In genomic region chr1:156480015-156480368, GRCh38 we compare ENCODE assay signal across 9 cellular contexts. TPM values are rescaled to one million over a fixed set of nuclear protein-coding genes. Genes with fewer than 3 reads are reported as not detected.
DNase-seq lines count a peak whose midpoint lies in the region; ATAC-seq, FAIRE-seq and TF ChIP-seq lines count a peak whose summit lies in the region.
"Had no signal": no experiment of that assay in that cellular context is flagged by ENCODE, and none has a peak within 500 bp of the region (broad histone marks: within the 10 kb centered on the region; RNA-seq: fewer than 3 reads in every experiment).

No MANE protein-coding gene starts in this region.

- 47 to 63% methylated on average over 3 to 4 of the region's 4 CpGs for WGBS in lower leg skin, 2 donors

- peaks cover 39% of the 10 kb centered on the region for H3K36me3 Mint-ChIP-seq in activated naive CD8-positive, alpha-beta T cell treated with anti-CD3 and anti-CD28 coated beads, Interleukin-2, amount 50 U/mL, for 24 hours (ENCODE audit: low read depth)

- H3K27ac Mint-ChIP-seq in activated naive CD8-positive, alpha-beta T cell treated with anti-CD3 and anti-CD28 coated beads, Interleukin-2, amount 50 U/mL, for 24 hours, result peak overlapping the region; percentile 64

- TF ChIP-seq CTCF in AG10803 (conservative IDR thresholded peaks at IDR 0.05; ENCODE audit: low read length), result peak; percentile 6; the same call in 1 of the 2 replicates
- no peak for TF ChIP-seq CTCF in GM10266 (IDR thresholded peaks at IDR 0.05; ENCODE audit: control insufficient read depth, insufficient read depth, low read depth, missing control alignments)
- no peak for TF ChIP-seq CTCF in lower leg skin (IDR thresholded peaks at IDR 0.05)

- intact Hi-C loops in lower leg skin (cut with DNase I; ENCODE audit: low total_unique reads), result no loop called here

- no peaks in the 10 kb centered on the region for H3K9me3 Mint-ChIP-seq in activated naive CD8-positive, alpha-beta T cell treated with anti-CD3 and anti-CD28 coated beads, Interleukin-2, amount 50 U/mL, for 24 hours

- H3K27ac ChIP-seq in layer of hippocampus (ENCODE audit: low read depth, low read length), result peak overlapping the region; percentile 24

- ATAC-seq in activated naive CD8-positive, alpha-beta T cell treated with anti-CD3 and anti-CD28 coated beads, Interleukin-2, amount 50 U/mL, for 24 hours, result no peak

- no peak for DNase-seq in AG10803 (ENCODE audit: low read depth)
- no peak for DNase-seq in GM18507 (ENCODE audit: extremely low spot score, insufficient read length, low read depth)
- no peak for DNase-seq in activated naive CD8-positive, alpha-beta T cell treated with anti-CD3 and anti-CD28 coated beads, Interleukin-2, amount 50 U/mL, for 24 hours
- no peak for DNase-seq in GM10266 (ENCODE audit: extremely low spot score)
- no peak for DNase-seq in effector CD4-positive, alpha-beta T cell
- no peak for DNase-seq in activated gamma-delta T cell (lab: John Stamatoyannopoulos, UW)
- no peak for DNase-seq in lower leg skin (ENCODE audit: low spot score in 2 of 2)
- DNase-seq: NCI-H510A treated with DMSO at 0.1 percent for 48 hours had no signal

- no peak for TF ChIP-seq POLR2A in lower leg skin (IDR thresholded peaks at IDR 0.05)

- no peaks in the 10 kb centered on the region for H3K27me3 Mint-ChIP-seq in activated naive CD8-positive, alpha-beta T cell treated with anti-CD3 and anti-CD28 coated beads, Interleukin-2, amount 50 U/mL, for 24 hours

- no peak overlapping the region for H3K4me3 ChIP-seq in AG10803 (ENCODE audit: low read length)
- no peak overlapping the region for H3K4me3 ChIP-seq in lower leg skin (ENCODE audit: low read depth, poor library complexity, severe bottlenecking)

- peak; percentile 5 for FAIRE-seq in GM18507 (lab: Jason Lieb, UNC)

- peaks cover 63% of the 10 kb centered on the region for H3K4me1 Mint-ChIP-seq in activated naive CD8-positive, alpha-beta T cell treated with anti-CD3 and anti-CD28 coated beads, Interleukin-2, amount 50 U/mL, for 24 hours

- no peaks in the 10 kb centered on the region for H3K27me3 ChIP-seq in layer of hippocampus (ENCODE audit: control insufficient read depth, insufficient read depth, low read length)

- no peak overlapping the region for H3K4me3 Mint-ChIP-seq in activated naive CD8-positive, alpha-beta T cell treated with anti-CD3 and anti-CD28 coated beads, Interleukin-2, amount 50 U/mL, for 24 hours

RNA-seq across cellular contexts. Expression of gene MEF2D, which starts 20.6 kb away (rescaled TPM):
- 10 to 100 TPM; 32.1 to 67.3 (median 55.6) TPM for total RNA-seq in lower leg skin
